In the genomic region with DNA sequence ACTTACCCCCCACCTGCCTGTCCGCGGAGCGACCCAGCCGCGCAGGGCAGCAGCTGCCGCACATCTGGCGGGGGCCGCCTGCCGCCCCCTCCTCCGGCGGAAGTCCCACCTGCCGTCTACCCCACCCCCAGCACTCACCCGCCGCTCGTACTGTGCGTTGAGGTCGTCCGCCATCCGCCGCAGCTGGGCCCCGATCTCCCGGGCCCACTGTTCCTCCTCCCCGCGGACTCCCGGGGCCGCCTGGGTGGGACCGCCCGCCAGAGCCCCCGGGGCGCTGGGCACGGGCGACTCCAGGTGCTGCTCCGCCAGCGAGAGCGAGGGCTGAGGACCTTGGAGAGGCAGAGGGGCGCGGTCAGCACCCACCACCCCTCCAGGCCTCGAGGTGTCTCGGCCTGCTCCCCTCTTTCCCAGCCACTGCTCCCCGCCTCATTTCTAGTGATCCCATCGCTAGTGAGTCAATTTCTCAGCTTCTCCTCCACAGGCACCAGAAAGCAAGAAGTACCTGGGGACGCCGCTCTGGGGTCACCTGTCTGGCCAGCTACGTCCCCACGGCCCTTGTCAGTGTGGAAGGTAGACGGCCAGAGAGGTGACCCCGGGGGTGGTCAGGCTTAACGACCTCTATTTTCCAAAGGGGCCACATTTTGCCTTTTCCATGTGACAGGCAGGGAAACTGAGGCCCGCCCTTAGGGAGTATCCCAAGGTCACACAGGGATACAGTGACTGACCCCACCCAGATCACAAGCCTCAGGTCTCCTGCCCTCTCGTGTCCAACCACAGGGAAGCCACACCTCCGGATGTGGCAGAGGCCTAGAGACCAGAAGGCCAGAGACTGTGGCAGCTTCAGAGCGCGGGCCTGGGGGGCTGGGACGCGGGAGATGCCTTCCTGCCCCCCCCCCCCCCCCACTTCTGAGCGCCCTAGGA, we compare ENCODE assay signal across 8 cellular contexts. TPM values are rescaled to one million over a fixed set of nuclear protein-coding genes. Genes with fewer than 3 reads are reported as not detected.
DNase-seq lines count a peak whose midpoint lies in the region; ATAC-seq and TF ChIP-seq lines count a peak whose summit lies in the region.

No MANE protein-coding gene starts in this region.

- H3K27me3 ChIP-seq in esophagus (ENCODE audit: control insufficient read depth in 1 of 2, insufficient read depth in 2 of 2, low read length in 2 of 2) (no peaks in the 10 kb centered on the region), muscle layer of duodenum (ENCODE audit: low read depth, low read length) (no peaks in the 10 kb centered on the region), upper lobe of left lung (no peaks in the 10 kb centered on the region)

- no peaks in the 10 kb centered on the region for H3K27me3 Mint-ChIP-seq in activated CD4-positive, alpha-beta T cell treated with anti-CD3 and anti-CD28 coated beads for 36 hours
- no peaks in the 10 kb centered on the region for H3K27me3 Mint-ChIP-seq in activated CD4-positive, alpha-beta T cell treated with anti-CD3 and anti-CD28 coated beads, Interleukin-2, amount 10 ng/mL, durations not matched to agents 7 days and 5 days

- intact Hi-C loops in activated CD4-positive, alpha-beta T cell treated with anti-CD3 and anti-CD28 coated beads for 36 hours (cut with DNase I, micrococcal nuclease): loop anchor here (1.0 to 5.0 kb wide), 13 partner anchors 18 to 624 kb away; partner anchors contain the start of genes CALM3 (in 1 of the 2), CCDC9 (in 1 of the 2), DHX34 (in 1 of the 2) and INAFM1 (in 1 of the 2)

- H3K4me3 ChIP-seq in HEK293 (ENCODE audit: low read depth, low read length): peak overlapping the region; percentile 91
- H3K4me3 ChIP-seq in esophagus (ENCODE audit: low read depth in 1 of 2, low read length in 2 of 2): peak overlapping the region; percentile 48 to 53
- peak overlapping the region; percentile 52 to 95 for H3K4me3 ChIP-seq in muscle layer of duodenum (ENCODE audit: low read depth in 1 of 2, low read length in 2 of 2)
- peak overlapping the region; percentile 56 to 99 (median 94) for H3K4me3 ChIP-seq in upper lobe of left lung

- DNase-seq in activated CD4-positive, alpha-beta T cell treated with anti-CD3 and anti-CD28 coated beads for 36 hours: peak; percentile 78
- DNase-seq in activated CD4-positive, alpha-beta T cell treated with anti-CD3 and anti-CD28 coated beads, Interleukin-2, amount 50 U/mL, for 1 hour: no peak
- DNase-seq in NCI-H146 treated with DMSO at 0.1 percent for 48 hours (lab: John Stamatoyannopoulos, UW; ENCODE audit: unreplicated experiment): peak; percentile 54
- DNase-seq in activated CD4-positive, alpha-beta T cell treated with anti-CD3 and anti-CD28 coated beads, Interleukin-2, amount 10 ng/mL, durations not matched to agents 7 days and 5 days: peak; percentile 75
- peak; percentile 88 to 96 for DNase-seq in upper lobe of left lung

- peak in 1 of 4 donors; percentile 86 for TF ChIP-seq EP300 in upper lobe of left lung (IDR thresholded peaks at IDR 0.05)

- H3K27ac Mint-ChIP-seq in activated CD4-positive, alpha-beta T cell treated with anti-CD3 and anti-CD28 coated beads for 36 hours: peak overlapping the region; percentile 84
- peak overlapping the region; percentile 87 for H3K27ac Mint-ChIP-seq in activated CD4-positive, alpha-beta T cell treated with anti-CD3 and anti-CD28 coated beads, Interleukin-2, amount 10 ng/mL, durations not matched to agents 7 days and 5 days

- H3K9me3 ChIP-seq in HEK293 (ENCODE audit: control insufficient read depth, insufficient read depth, low read depth, low read length) (no peaks in the 10 kb centered on the region), esophagus (ENCODE audit: control insufficient read depth in 2 of 2, insufficient read depth in 1 of 2, low read depth in 1 of 2, low read length in 1 of 2) (no peaks in the 10 kb centered on the region), muscle layer of duodenum (ENCODE audit: control insufficient read depth in 1 of 2, low read length in 2 of 2) (no peaks in the 10 kb centered on the region), upper lobe of left lung (no peaks in the 10 kb centered on the region)

- POLR2A ChIA-PET in activated CD4-positive, alpha-beta T cell treated with anti-CD3 and anti-CD28 coated beads for 36 hours (lab: Charles Lee): interaction anchor here (0.6 to 2.1 kb wide), 10 partner anchors 16 to 220 kb away, joined by 4 to 24 read pairs (median 10); partner anchors contain the start of genes CCDC9 and ZC3H4
- POLR2A ChIA-PET in HEK293 (lab: Yijun Ruan, JAX): interaction anchor here (0.6 to 6.8 kb wide), 28 partner anchors 9 to 626 kb away, joined by 3 to 112 read pairs (median 5); partner anchors contain the start of genes CCDC9, INAFM1, SAE1 and ZC3H4
- POLR2A ChIA-PET in activated CD4-positive, alpha-beta T cell treated with anti-CD3 and anti-CD28 coated beads, Interleukin-2, amount 10 ng/mL, durations not matched to agents 7 days and 5 days (lab: Charles Lee): interaction anchor here (0.8 to 1.0 kb wide), 3 partner anchors 16 to 48 kb away, joined by 5 read pairs; no protein-coding TSS in a partner anchor

- WGBS in esophagus, 2 donors: 4 to 7% methylated on average over 51 to 56 of the region's 56 CpGs
- 3 to 8% methylated on average over 12 to 25 of the region's 56 CpGs for WGBS in upper lobe of left lung, 2 donors

- ATAC-seq in activated CD4-positive, alpha-beta T cell treated with anti-CD3 and anti-CD28 coated beads for 36 hours: peak; percentile 7
- ATAC-seq in upper lobe of left lung (ENCODE audit: low FRiP score in 2 of 2): peak; percentile 70 to 86

- CTCF ChIA-PET in activated CD4-positive, alpha-beta T cell treated with anti-CD3 and anti-CD28 coated beads for 36 hours (lab: Charles Lee): interaction anchor here (0.6 to 4.4 kb wide), 6 partner anchors 11 to 47 kb away, joined by 3 to 43 read pairs (median 6); no protein-coding TSS in a partner anchor
- CTCF ChIA-PET in HEK293 (lab: Yijun Ruan, JAX): interaction anchor here (0.6 to 7.6 kb wide), 6 partner anchors 16 to 107 kb away, joined by 3 to 86 read pairs (median 4); no protein-coding TSS in a partner anchor
- CTCF ChIA-PET in activated CD4-positive, alpha-beta T cell treated with anti-CD3 and anti-CD28 coated beads, Interleukin-2, amount 10 ng/mL, durations not matched to agents 7 days and 5 days (lab: Charles Lee): interaction anchor here (0.6 to 5.8 kb wide), 9 partner anchors 10 to 214 kb away, joined by 3 to 78 read pairs (median 4); no protein-coding TSS in a partner anchor

- H3K4me1 Mint-ChIP-seq in activated CD4-positive, alpha-beta T cell treated with anti-CD3 and anti-CD28 coated beads for 36 hours: peaks cover 21% of the 10 kb centered on the region
- H3K4me1 Mint-ChIP-seq in activated CD4-positive, alpha-beta T cell treated with anti-CD3 and anti-CD28 coated beads, Interleukin-2, amount 10 ng/mL, durations not matched to agents 7 days and 5 days: peaks cover 22% of the 10 kb centered on the region

- H3K36me3 ChIP-seq in HEK293 (ENCODE audit: control insufficient read depth in 2 of 2, insufficient read depth in 1 of 2, low read length in 2 of 2) (peaks cover 14 to 17% of the 10 kb centered on the region in 2 experiments; a peak in 2 of 3 replicates), esophagus (ENCODE audit: control insufficient read depth in 2 of 2, insufficient read depth in 2 of 2, low read length in 1 of 2) (peaks cover 0 to 2% of the 10 kb centered on the region in 2 donors), muscle layer of duodenum (ENCODE audit: control insufficient read depth in 1 of 2, insufficient read depth in 2 of 2, low read length in 2 of 2) (peaks cover 4 to 8% of the 10 kb centered on the region in 2 donors), upper lobe of left lung (peaks cover 0 to 18% (median 9%) of the 10 kb centered on the region in 4 donors)

- H3K9me3 Mint-ChIP-seq in activated CD4-positive, alpha-beta T cell treated with anti-CD3 and anti-CD28 coated beads for 36 hours (ENCODE audit: low read depth): no peaks in the 10 kb centered on the region
- H3K9me3 Mint-ChIP-seq in activated CD4-positive, alpha-beta T cell treated with anti-CD3 and anti-CD28 coated beads, Interleukin-2, amount 10 ng/mL, durations not matched to agents 7 days and 5 days: no peaks in the 10 kb centered on the region

- peaks cover 8% of the 10 kb centered on the region for H3K36me3 Mint-ChIP-seq in activated CD4-positive, alpha-beta T cell treated with anti-CD3 and anti-CD28 coated beads for 36 hours (ENCODE audit: low read depth)
- H3K36me3 Mint-ChIP-seq in activated CD4-positive, alpha-beta T cell treated with anti-CD3 and anti-CD28 coated beads, Interleukin-2, amount 10 ng/mL, durations not matched to agents 7 days and 5 days (ENCODE audit: low read depth): peaks cover 8% of the 10 kb centered on the region

- H3K27ac ChIP-seq in HEK293 (ENCODE audit: extremely low read depth, low read depth, low read length): peak overlapping the region; percentile 92
- H3K27ac ChIP-seq in esophagus (ENCODE audit: low read depth in 2 of 2, low read length in 1 of 2): peak overlapping the region; percentile 95 to 96
- peak overlapping the region; percentile 95 for H3K27ac ChIP-seq in muscle layer of duodenum (ENCODE audit: low read length)
- peak overlapping the region; percentile 98 to 100 (median 100) for H3K27ac ChIP-seq in upper lobe of left lung

- TF ChIP-seq CTCF in HEK293 (tag by site-specific recombination; IDR thresholded peaks at IDR 0.05): no peak
- peak in 1 of 6 experiments; percentile 14 for TF ChIP-seq CTCF in upper lobe of left lung (IDR thresholded peaks at IDR 0.05)

- H3K4me1 ChIP-seq in HEK293 (ENCODE audit: control insufficient read depth, insufficient read depth, low read length) (peaks cover 29% of the 10 kb centered on the region), esophagus (ENCODE audit: control insufficient read depth in 2 of 2, insufficient read depth in 2 of 2, low read length in 1 of 2) (peaks cover 0 to 32% of the 10 kb centered on the region in 2 donors), muscle layer of duodenum (ENCODE audit: control insufficient read depth in 1 of 2, insufficient read depth in 2 of 2, low read length in 2 of 2) (peaks cover 3 to 27% of the 10 kb centered on the region in 2 donors), upper lobe of left lung (peaks cover 40 to 59% (median 48%) of the 10 kb centered on the region in 4 donors)

- peak in 2 of 4 donors; percentile 73 to 80 for TF ChIP-seq POLR2A in upper lobe of left lung (IDR thresholded peaks at IDR 0.05)

- peak overlapping the region; percentile 77 for H3K4me3 Mint-ChIP-seq in activated CD4-positive, alpha-beta T cell treated with anti-CD3 and anti-CD28 coated beads for 36 hours
- peak overlapping the region; percentile 76 for H3K4me3 Mint-ChIP-seq in activated CD4-positive, alpha-beta T cell treated with anti-CD3 and anti-CD28 coated beads, Interleukin-2, amount 10 ng/mL, durations not matched to agents 7 days and 5 days

RNA-seq across cellular contexts. Expression of gene BBC3, which starts 4.3 kb away (rescaled TPM):
- 10 to 100 TPM in 1 of 2 experiments, 1 to 10 TPM in 1; 8.1 to 12.0 TPM for total RNA-seq in activated CD4-positive, alpha-beta T cell treated with anti-CD3 and anti-CD28 coated beads for 36 hours
- total RNA-seq in activated CD4-positive, alpha-beta T cell treated with anti-CD3 and anti-CD28 coated beads, Interleukin-2, amount 10 ng/mL, durations not matched to agents 7 days and 5 days: 10 to 100 TPM; 12.8 to 19.0 TPM
- polyA plus RNA-seq in esophagus: 1 to 10 TPM; 1.4 to 1.8 TPM
- 10 to 100 TPM in 4 of 6 donors, 1 to 10 TPM in 2; 7.4 to 29.3 (median 15.9) TPM for total RNA-seq in upper lobe of left lung

RNA-seq across cellular contexts. Expression of gene CCDC9, which starts 29.6 kb away (rescaled TPM):
- 10 to 100 TPM; 22.4 to 30.6 TPM for total RNA-seq in activated CD4-positive, alpha-beta T cell treated with anti-CD3 and anti-CD28 coated beads for 36 hours
- 10 to 100 TPM; 20.4 to 24.1 TPM for total RNA-seq in activated CD4-positive, alpha-beta T cell treated with anti-CD3 and anti-CD28 coated beads, Interleukin-2, amount 10 ng/mL, durations not matched to agents 7 days and 5 days
- polyA plus RNA-seq in esophagus: 10 to 100 TPM; 12.9 to 22.2 TPM
- total RNA-seq in upper lobe of left lung: 10 to 100 TPM; 18.2 to 91.1 (median 35.0) TPM

RNA-seq across cellular contexts. Expression of gene INAFM1, which starts 48.0 kb away (rescaled TPM):
- 10 to 100 TPM; 11.7 to 13.2 TPM for total RNA-seq in activated CD4-positive, alpha-beta T cell treated with anti-CD3 and anti-CD28 coated beads for 36 hours
- total RNA-seq in activated CD4-positive, alpha-beta T cell treated with anti-CD3 and anti-CD28 coated beads, Interleukin-2, amount 10 ng/mL, durations not matched to agents 7 days and 5 days: 10 to 100 TPM; 12.8 to 14.9 TPM
- 1 to 10 TPM; 5.6 to 7.4 TPM for polyA plus RNA-seq in esophagus
- 10 to 100 TPM in 4 of 6 donors, 1 to 10 TPM in 1, under 1 TPM in 1; 0.59 to 28.3 (median 22.4) TPM for total RNA-seq in upper lobe of left lung
